Comparison of ENCODE assay signal across 8 cellular contexts in genomic region chr15:52679232-52680040, GRCh38. TPM values are rescaled to one million over a fixed set of nuclear protein-coding genes. Genes with fewer than 3 reads are reported as not detected.
DNase-seq lines count a peak whose midpoint lies in the region; ATAC-seq and TF ChIP-seq lines count a peak whose summit lies in the region.

ATOSA (minus strand) TSS chr15:52679388; CDS start chr15:52678021, 1,367 bp downstream.

- H3K27ac ChIP-seq in KMS-11: peak within 1 kb of the TSS; percentile 95
- peak within 1 kb of the TSS; percentile 96 to 99 (median 98) for H3K27ac ChIP-seq in Peyer's patch
- peak within 1 kb of the TSS; percentile 98 to 99 (median 99) for H3K27ac ChIP-seq in esophagus squamous epithelium

- no peaks in the 10 kb centered on the region; the same call in 1 of the 2 replicates for H3K36me3 ChIP-seq in KMS-11 (ENCODE audit: insufficient read depth)
- H3K36me3 ChIP-seq in Peyer's patch: peaks cover 0 to 15% (median 0%) of the 10 kb centered on the region in 3 donors
- H3K36me3 ChIP-seq in esophagus squamous epithelium: peaks cover 0 to 21% (median 0%) of the 10 kb centered on the region in 3 donors

- peak; percentile 61 to 85 for TF ChIP-seq POLR2A in Peyer's patch (IDR thresholded peaks at IDR 0.05)
- peak in 3 of 4 donors; percentile 82 to 90 (median 88) for TF ChIP-seq POLR2A in esophagus squamous epithelium (IDR thresholded peaks at IDR 0.05)

- no peaks in the 10 kb centered on the region for H3K9me3 ChIP-seq in Peyer's patch
- H3K9me3 ChIP-seq in esophagus squamous epithelium: no peaks in the 10 kb centered on the region

- H3K4me1 ChIP-seq in KMS-11 (ENCODE audit: low read depth, poor library complexity, severe bottlenecking) (peaks cover 69% of the 10 kb centered on the region), Peyer's patch (peaks cover 0 to 21% (median 6%) of the 10 kb centered on the region in 4 donors), esophagus squamous epithelium (peaks cover 0 to 53% (median 15%) of the 10 kb centered on the region in 3 donors)

- peak within 1 kb of the TSS; percentile 64 for H2AFZ ChIP-seq in KMS-11 (ENCODE audit: low read depth)

- DNase-seq in DMS53 treated with DMSO at 0.1 percent for 48 hours (lab: John Stamatoyannopoulos, UW; ENCODE audit: unreplicated experiment) (peak; percentile 80), Peyer's patch (peak; percentile 92 to 97 (median 94)), activated T-helper 1 cell treated with Interleukin-2 at 50 U/mL for 16 hours (ENCODE audit: low read depth) (peak; percentile 84), esophagus squamous epithelium (lab: John Stamatoyannopoulos, UW) (peak; percentile 71), myocyte (ENCODE audit: low read depth) (peak; percentile 93)
- DNase-seq in stimulated activated CD8-positive, alpha-beta memory T cell treated with anti-CD3 and anti-CD28 coated beads, Interleukin-7, amount 100 ng/mL, for 48 hours (ENCODE audit: extremely low read depth in 1 of 2, low read depth in 1 of 2): peak; percentile 79 to 87

- H3K4me3 ChIP-seq in KMS-11 (IDR thresholded peaks at IDR 0.05; ENCODE audit: insufficient read depth, low read depth, low read length) (no peak within 1 kb of the TSS), Peyer's patch (peak within 1 kb of the TSS; percentile 80 to 96 (median 89)), esophagus squamous epithelium (peak within 1 kb of the TSS; percentile 88 to 98 (median 94))

- H3K4me2 ChIP-seq in KMS-11: peak within 1 kb of the TSS; percentile 80

- intact Hi-C loops in esophagus squamous epithelium (cut with DNase I): no loop called here

- peak; percentile 69 for ATAC-seq in GM21723 (IDR thresholded peaks at IDR 0.05; ENCODE audit: unreplicated experiment)

- H3K27me3 ChIP-seq in KMS-11 (ENCODE audit: insufficient read depth, low read depth) (no peaks in the 10 kb centered on the region), Peyer's patch (no peaks in the 10 kb centered on the region), esophagus squamous epithelium (no peaks in the 10 kb centered on the region)

- no peak for TF ChIP-seq CTCF in KMS-11 (conservative IDR thresholded peaks at IDR 0.05; ENCODE audit: low read depth, low read length)
- TF ChIP-seq CTCF in Peyer's patch (IDR thresholded peaks at IDR 0.05): peak in 2 of 6 experiments; percentile 8 to 17
- TF ChIP-seq CTCF in esophagus squamous epithelium (IDR thresholded peaks at IDR 0.05): peak in 3 of 6 experiments; percentile 6 to 15 (median 13)

- peaks cover 28% of the 10 kb centered on the region for H3K79me2 ChIP-seq in KMS-11 (ENCODE audit: insufficient read depth, low read depth)

- peak within 1 kb of the TSS; percentile 83 for H3K9ac ChIP-seq in KMS-11

- WGBS in esophagus squamous epithelium, 2 donors: 0 to 1% methylated on average over 8 to 24 of the region's 55 CpGs

- no peaks in the 10 kb centered on the region for H4K20me1 ChIP-seq in KMS-11 (ENCODE audit: insufficient read depth)

RNA-seq across cellular contexts. Expression of gene ATOSA, which starts in this region (rescaled TPM):
- total RNA-seq in Peyer's patch: 100 to 1,000 TPM in 1 of 4 donors, 10 to 100 TPM in 3; 55.5 to 128 (median 69.4) TPM
- 10 to 100 TPM; 38.9 to 69.8 (median 44.5) TPM for total RNA-seq in esophagus squamous epithelium
- total RNA-seq in myocyte: 27.3 and 34.8 TPM in 2 replicates
- polyA plus RNA-seq in myocyte (2012): 16.9 TPM
